In the genomic region with DNA sequence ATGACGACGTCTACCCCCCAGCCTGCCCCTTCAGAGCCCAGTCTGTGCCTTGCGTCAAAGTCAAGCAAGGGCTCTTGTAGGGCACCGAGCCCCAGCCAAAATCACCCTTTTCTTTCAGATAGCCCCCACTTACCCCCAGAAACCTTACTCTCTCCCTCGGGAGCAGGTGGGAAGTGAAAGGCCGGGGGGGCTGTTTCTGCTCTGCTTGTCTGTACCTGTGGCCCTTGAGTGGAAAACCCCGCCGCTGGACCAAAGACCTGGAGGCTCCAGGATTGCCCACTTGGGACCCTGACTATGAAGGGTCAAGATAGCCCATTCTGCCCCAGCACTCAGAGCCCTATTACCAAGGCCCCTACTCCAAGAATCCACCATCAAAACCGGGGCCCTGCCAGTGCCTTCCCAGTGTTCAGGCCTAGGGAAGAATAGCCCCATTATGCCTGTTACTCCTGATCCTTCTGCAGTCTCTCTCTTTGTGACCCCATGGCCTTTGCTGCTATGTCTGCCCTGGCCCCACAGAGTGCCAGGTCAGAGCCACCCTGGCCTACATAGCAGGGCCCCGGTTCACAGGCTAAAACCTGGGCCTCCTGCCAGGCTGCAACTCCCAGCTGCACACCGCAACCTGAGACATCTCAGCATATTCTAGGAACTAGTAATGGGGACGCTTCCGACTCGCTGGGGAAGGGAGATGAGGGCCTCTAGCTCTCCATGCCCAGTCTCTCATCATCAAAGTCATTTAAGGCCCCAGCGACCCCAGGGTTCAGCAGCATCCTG, we compare ENCODE assay signal across 1 cellular context.
TF ChIP-seq lines count a peak whose summit lies in the region.

No MANE protein-coding gene starts in this region.

TF ChIP-seq in GM12878, 131 proteins besides CTCF, POLR2A, EP300 and RAD21:
- TF ChIP-seq DPF2 (IDR thresholded peaks at IDR 0.05) (peak; percentile 72; the same call in 1 of the 2 replicates), ZNF207 (IDR thresholded peaks at IDR 0.05; ENCODE audit: borderline replicate concordance) (0 out of 2 replicates have a peak, but pooled peaks have one; percentile 8), ZSCAN29 (IDR thresholded peaks at IDR 0.05) (0 out of 2 replicates have a peak, but pooled peaks have one; percentile 3), NRF1 (conservative IDR thresholded peaks at IDR 0.05; ENCODE audit: low read depth, low read length) (no peak), TCF12 (IDR thresholded peaks at IDR 0.05; ENCODE audit: low read depth, low read length) (0 out of 2 replicates have a peak, but pooled peaks have one; percentile 0), EED (IDR thresholded peaks at IDR 0.05; ENCODE audit: low read depth) (peak; percentile 44; the same call in 1 of the 2 replicates), IKZF1 (conservative IDR thresholded peaks at IDR 0.05) (peak; percentile 73), ZNF217 (IDR thresholded peaks at IDR 0.05) (0 out of 2 replicates have a peak, but pooled peaks have one; percentile 7), NFIC (IDR thresholded peaks at IDR 0.05; ENCODE audit: low read depth, low read length) (peak; percentile 12; the same call in 1 of the 2 replicates), SMARCA5 (IDR thresholded peaks at IDR 0.05) (0 out of 2 replicates have a peak, but pooled peaks have one; percentile 25), FOXM1 (IDR thresholded peaks at IDR 0.05; ENCODE audit: low read depth, low read length) (0 out of 2 replicates have a peak, but pooled peaks have one; percentile 8), PML (IDR thresholded peaks at IDR 0.05; ENCODE audit: low read length) (peak; percentile 57; the same call in 1 of the 2 replicates), RUNX3 (IDR thresholded peaks at IDR 0.05; ENCODE audit: low read length) (peak; percentile 14; the same call in 1 of the 2 replicates), IKZF2 (IDR thresholded peaks at IDR 0.05) (peak in 1 of 2 experiments; percentile 11; a peak in 1 of 4 replicates), NR2F1 (conservative IDR thresholded peaks at IDR 0.05) (peak; percentile 57; the same call in 1 of the 2 replicates), BACH1 (IDR thresholded peaks at IDR 0.05; ENCODE audit: borderline replicate concordance) (0 out of 2 replicates have a peak, but pooled peaks have one; percentile 12), SPI1 (IDR thresholded peaks at IDR 0.05; ENCODE audit: borderline replicate concordance, insufficient read depth, low read depth, low read length) (peak; percentile 8; the same call in 1 of the 2 replicates), ZNF384 (IDR thresholded peaks at IDR 0.05; ENCODE audit: borderline replicate concordance, low read depth, low read length) (no peak), HDAC6 (IDR thresholded peaks at IDR 0.05; ENCODE audit: unreplicated experiment) (no peak)
- TF ChIP-seq, protein P1, sequence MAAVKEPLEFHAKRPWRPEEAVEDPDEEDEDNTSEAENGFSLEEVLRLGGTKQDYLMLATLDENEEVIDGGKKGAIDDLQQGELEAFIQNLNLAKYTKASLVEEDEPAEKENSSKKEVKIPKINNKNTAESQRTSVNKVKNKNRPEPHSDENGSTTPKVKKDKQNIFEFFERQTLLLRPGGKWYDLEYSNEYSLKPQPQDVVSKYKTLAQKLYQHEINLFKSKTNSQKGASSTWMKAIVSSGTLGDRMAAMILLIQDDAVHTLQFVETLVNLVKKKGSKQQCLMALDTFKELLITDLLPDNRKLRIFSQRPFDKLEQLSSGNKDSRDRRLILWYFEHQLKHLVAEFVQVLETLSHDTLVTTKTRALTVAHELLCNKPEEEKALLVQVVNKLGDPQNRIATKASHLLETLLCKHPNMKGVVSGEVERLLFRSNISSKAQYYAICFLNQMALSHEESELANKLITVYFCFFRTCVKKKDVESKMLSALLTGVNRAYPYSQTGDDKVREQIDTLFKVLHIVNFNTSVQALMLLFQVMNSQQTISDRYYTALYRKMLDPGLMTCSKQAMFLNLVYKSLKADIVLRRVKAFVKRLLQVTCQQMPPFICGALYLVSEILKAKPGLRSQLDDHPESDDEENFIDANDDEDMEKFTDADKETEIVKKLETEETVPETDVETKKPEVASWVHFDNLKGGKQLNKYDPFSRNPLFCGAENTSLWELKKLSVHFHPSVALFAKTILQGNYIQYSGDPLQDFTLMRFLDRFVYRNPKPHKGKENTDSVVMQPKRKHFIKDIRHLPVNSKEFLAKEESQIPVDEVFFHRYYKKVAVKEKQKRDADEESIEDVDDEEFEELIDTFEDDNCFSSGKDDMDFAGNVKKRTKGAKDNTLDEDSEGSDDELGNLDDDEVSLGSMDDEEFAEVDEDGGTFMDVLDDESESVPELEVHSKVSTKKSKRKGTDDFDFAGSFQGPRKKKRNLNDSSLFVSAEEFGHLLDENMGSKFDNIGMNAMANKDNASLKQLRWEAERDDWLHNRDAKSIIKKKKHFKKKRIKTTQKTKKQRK (IDR thresholded peaks at IDR 0.05; ENCODE audit: low read depth, low read length): no peak
- TF ChIP-seq, protein P2, sequence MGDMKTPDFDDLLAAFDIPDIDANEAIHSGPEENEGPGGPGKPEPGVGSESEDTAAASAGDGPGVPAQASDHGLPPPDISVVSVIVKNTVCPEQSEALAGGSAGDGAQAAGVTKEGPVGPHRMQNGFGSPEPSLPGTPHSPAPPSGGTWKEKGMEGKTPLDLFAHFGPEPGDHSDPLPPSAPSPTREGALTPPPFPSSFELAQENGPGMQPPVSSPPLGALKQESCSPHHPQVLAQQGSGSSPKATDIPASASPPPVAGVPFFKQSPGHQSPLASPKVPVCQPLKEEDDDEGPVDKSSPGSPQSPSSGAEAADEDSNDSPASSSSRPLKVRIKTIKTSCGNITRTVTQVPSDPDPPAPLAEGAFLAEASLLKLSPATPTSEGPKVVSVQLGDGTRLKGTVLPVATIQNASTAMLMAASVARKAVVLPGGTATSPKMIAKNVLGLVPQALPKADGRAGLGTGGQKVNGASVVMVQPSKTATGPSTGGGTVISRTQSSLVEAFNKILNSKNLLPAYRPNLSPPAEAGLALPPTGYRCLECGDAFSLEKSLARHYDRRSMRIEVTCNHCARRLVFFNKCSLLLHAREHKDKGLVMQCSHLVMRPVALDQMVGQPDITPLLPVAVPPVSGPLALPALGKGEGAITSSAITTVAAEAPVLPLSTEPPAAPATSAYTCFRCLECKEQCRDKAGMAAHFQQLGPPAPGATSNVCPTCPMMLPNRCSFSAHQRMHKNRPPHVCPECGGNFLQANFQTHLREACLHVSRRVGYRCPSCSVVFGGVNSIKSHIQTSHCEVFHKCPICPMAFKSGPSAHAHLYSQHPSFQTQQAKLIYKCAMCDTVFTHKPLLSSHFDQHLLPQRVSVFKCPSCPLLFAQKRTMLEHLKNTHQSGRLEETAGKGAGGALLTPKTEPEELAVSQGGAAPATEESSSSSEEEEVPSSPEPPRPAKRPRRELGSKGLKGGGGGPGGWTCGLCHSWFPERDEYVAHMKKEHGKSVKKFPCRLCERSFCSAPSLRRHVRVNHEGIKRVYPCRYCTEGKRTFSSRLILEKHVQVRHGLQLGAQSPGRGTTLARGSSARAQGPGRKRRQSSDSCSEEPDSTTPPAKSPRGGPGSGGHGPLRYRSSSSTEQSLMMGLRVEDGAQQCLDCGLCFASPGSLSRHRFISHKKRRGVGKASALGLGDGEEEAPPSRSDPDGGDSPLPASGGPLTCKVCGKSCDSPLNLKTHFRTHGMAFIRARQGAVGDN (IDR thresholded peaks at IDR 0.05): peak; percentile 67
- TF ChIP-seq, protein P3, sequence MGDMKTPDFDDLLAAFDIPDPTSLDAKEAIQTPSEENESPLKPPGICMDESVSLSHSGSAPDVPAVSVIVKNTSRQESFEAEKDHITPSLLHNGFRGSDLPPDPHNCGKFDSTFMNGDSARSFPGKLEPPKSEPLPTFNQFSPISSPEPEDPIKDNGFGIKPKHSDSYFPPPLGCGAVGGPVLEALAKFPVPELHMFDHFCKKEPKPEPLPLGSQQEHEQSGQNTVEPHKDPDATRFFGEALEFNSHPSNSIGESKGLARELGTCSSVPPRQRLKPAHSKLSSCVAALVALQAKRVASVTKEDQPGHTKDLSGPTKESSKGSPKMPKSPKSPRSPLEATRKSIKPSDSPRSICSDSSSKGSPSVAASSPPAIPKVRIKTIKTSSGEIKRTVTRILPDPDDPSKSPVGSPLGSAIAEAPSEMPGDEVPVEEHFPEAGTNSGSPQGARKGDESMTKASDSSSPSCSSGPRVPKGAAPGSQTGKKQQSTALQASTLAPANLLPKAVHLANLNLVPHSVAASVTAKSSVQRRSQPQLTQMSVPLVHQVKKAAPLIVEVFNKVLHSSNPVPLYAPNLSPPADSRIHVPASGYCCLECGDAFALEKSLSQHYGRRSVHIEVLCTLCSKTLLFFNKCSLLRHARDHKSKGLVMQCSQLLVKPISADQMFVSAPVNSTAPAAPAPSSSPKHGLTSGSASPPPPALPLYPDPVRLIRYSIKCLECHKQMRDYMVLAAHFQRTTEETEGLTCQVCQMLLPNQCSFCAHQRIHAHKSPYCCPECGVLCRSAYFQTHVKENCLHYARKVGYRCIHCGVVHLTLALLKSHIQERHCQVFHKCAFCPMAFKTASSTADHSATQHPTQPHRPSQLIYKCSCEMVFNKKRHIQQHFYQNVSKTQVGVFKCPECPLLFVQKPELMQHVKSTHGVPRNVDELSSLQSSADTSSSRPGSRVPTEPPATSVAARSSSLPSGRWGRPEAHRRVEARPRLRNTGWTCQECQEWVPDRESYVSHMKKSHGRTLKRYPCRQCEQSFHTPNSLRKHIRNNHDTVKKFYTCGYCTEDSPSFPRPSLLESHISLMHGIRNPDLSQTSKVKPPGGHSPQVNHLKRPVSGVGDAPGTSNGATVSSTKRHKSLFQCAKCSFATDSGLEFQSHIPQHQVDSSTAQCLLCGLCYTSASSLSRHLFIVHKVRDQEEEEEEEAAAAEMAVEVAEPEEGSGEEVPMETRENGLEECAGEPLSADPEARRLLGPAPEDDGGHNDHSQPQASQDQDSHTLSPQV (IDR thresholded peaks at IDR 0.05): no peak
- TF ChIP-seq, protein P4, sequence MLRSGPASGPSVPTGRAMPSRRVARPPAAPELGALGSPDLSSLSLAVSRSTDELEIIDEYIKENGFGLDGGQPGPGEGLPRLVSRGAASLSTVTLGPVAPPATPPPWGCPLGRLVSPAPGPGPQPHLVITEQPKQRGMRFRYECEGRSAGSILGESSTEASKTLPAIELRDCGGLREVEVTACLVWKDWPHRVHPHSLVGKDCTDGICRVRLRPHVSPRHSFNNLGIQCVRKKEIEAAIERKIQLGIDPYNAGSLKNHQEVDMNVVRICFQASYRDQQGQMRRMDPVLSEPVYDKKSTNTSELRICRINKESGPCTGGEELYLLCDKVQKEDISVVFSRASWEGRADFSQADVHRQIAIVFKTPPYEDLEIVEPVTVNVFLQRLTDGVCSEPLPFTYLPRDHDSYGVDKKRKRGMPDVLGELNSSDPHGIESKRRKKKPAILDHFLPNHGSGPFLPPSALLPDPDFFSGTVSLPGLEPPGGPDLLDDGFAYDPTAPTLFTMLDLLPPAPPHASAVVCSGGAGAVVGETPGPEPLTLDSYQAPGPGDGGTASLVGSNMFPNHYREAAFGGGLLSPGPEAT (IDR thresholded peaks at IDR 0.05; ENCODE audit: low read depth): peak; percentile 48; the same call in 1 of the 2 replicates
